Comparison of ENCODE assay signal across 1 cellular context in the genomic region with DNA sequence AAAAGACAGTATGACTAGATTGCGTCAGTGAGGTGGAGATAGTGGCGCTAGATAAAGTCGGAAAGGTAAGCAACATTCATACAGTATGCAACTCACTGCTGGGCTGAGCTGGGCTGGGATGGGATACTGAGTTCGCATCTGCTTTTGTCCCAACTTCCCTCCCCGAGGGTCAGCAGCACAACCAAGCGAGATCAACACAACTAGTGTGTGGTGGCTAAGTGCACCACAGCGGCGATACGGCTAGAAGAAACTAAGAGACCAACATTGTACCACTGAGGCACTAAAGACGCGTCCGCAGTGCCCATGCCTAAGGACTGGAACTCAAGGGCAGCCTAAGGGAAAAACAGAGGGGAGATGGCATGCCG.
TF ChIP-seq lines count a peak whose summit lies in the region.

No MANE protein-coding gene starts in this region.

TF ChIP-seq in K562, 482 proteins besides CTCF, POLR2A, EP300 and RAD21:
- TF ChIP-seq SIN3A (IDR thresholded peaks at IDR 0.05; ENCODE audit: borderline replicate concordance in 2 of 2, control insufficient read depth in 1 of 2, low read depth in 2 of 2, low read length in 2 of 2) = 0 out of 4 replicates have a peak, but pooled peaks of 1 of the 2 experiments have one; percentile 27
- TF ChIP-seq, protein P1, sequence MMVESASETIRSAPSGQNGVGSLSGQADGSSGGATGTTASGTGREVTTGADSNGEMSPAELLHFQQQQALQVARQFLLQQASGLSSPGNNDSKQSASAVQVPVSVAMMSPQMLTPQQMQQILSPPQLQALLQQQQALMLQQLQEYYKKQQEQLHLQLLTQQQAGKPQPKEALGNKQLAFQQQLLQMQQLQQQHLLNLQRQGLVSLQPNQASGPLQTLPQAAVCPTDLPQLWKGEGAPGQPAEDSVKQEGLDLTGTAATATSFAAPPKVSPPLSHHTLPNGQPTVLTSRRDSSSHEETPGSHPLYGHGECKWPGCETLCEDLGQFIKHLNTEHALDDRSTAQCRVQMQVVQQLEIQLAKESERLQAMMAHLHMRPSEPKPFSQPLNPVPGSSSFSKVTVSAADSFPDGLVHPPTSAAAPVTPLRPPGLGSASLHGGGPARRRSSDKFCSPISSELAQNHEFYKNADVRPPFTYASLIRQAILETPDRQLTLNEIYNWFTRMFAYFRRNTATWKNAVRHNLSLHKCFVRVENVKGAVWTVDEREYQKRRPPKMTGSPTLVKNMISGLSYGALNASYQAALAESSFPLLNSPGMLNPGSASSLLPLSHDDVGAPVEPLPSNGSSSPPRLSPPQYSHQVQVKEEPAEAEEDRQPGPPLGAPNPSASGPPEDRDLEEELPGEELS (CRISPR knock-in tag; IDR thresholded peaks at IDR 0.05; ENCODE audit: borderline replicate concordance) = no peak
- TF ChIP-seq ELF1 (tag; IDR thresholded peaks at IDR 0.05) = 0 out of 2 replicates have a peak, but pooled peaks have one; percentile 7
